13 cellular contexts compared by ENCODE assay signal in genomic region chr9:127874301-127875216, GRCh38. TPM values are rescaled to one million over a fixed set of nuclear protein-coding genes. Genes with fewer than 3 reads are reported as not detected.
DNase-seq lines count a peak whose midpoint lies in the region; ATAC-seq, FAIRE-seq and TF ChIP-seq lines count a peak whose summit lies in the region.
"Had no signal": no experiment of that assay in that cellular context is flagged by ENCODE, and none has a peak within 500 bp of the region (broad histone marks: within the 10 kb centered on the region; RNA-seq: fewer than 3 reads in every experiment).

No MANE protein-coding gene starts in this region.

- H2BK15ac ChIP-seq in H1 (ENCODE audit: low read length) (no peak overlapping the region), mesenchymal stem cell (ENCODE audit: low read depth, poor library complexity, severe bottlenecking) (no peak overlapping the region)

- intact Hi-C loops in PC-3 (cut with micrococcal nuclease) = loop anchor here (5.0 kb wide), 1 partner anchor 43 kb away; the partner anchor contains the start of gene ST6GALNAC4

- TF ChIP-seq CTCF in PC-3 (conservative IDR thresholded peaks at IDR 0.05; ENCODE audit: low read depth, low read length) (no peak), H1 (IDR thresholded peaks at IDR 0.05; ENCODE audit: control extremely low read depth in 1 of 3, insufficient read depth in 1 of 3, low read depth in 1 of 3, low read length in 3 of 3) (no peak)

- CTCF ChIA-PET in PC-3 (lab: Charles Lee) = no interaction called here
- CTCF ChIA-PET in H1 (lab: Charles Lee; ENCODE audit: partially characterized antibody) = interaction anchor here (0.6 to 9.2 kb wide), 14 partner anchors 8 to 77 kb away, joined by 3 to 116 read pairs (median 4); partner anchors contain the start of genes ENG, ST6GALNAC4 and ST6GALNAC6

- H3K4me1 ChIP-seq in PC-3 (ENCODE audit: insufficient read depth, low read length) (peaks cover 17% of the 10 kb centered on the region), H1 (replicated peaks in 1 of 4; ENCODE audit: control insufficient read depth in 3 of 4, insufficient read depth in 4 of 4, low read length in 3 of 4) (peaks cover 0 to 10% (median 7%) of the 10 kb centered on the region in 4 experiments; a peak in 6 of 7 replicates), mesenchymal stem cell (ENCODE audit: control insufficient read depth, insufficient read depth, low read depth, low read length) (peaks cover 45% of the 10 kb centered on the region)

- BruUV-seq in PC-3 (replicated peaks; lab: Mats Ljungman, UMichigan) = no TSS peak

- H2BK12ac ChIP-seq in H1 (ENCODE audit: low read depth, low read length) = no peak overlapping the region
- peak overlapping the region; percentile 79 to 82 for H2BK12ac ChIP-seq in mesenchymal stem cell (ENCODE audit: low read length in 2 of 2)

- H3K4me3 ChIP-seq in PC-3 (ENCODE audit: low read length) = no peak overlapping the region
- no peak overlapping the region for H3K4me3 ChIP-seq in H1 (ENCODE audit: extremely low read depth in 1 of 4, insufficient read depth in 2 of 4, low read depth in 3 of 4, low read length in 4 of 4)
- peak overlapping the region in 1 of 2 experiments; percentile 75 for H3K4me3 ChIP-seq in mesenchymal stem cell (ENCODE audit: insufficient read depth in 1 of 2, low read depth in 1 of 2, low read length in 2 of 2)
- H3K4me3 ChIP-seq: prostate gland had no signal

- no peaks in the 10 kb centered on the region for H4K20me1 ChIP-seq in PC-3 (ENCODE audit: low read length)
- peaks cover 0 to 4% of the 10 kb centered on the region in 2 experiments for H4K20me1 ChIP-seq in H1 (replicated peaks in 1 of 2; ENCODE audit: control insufficient read depth in 1 of 2, insufficient read depth in 2 of 2, low read length in 2 of 2)

- H3K18ac ChIP-seq in H1 (ENCODE audit: extremely low read depth, low read length) (no peak overlapping the region), mesenchymal stem cell (ENCODE audit: low read depth in 1 of 2, low read length in 2 of 2) (peak overlapping the region in 1 of 2 experiments; percentile 95)

- H3K9me3 ChIP-seq in PC-3 (ENCODE audit: low read length) (no peaks in the 10 kb centered on the region), H1 (ENCODE audit: insufficient read depth in 2 of 2, low read depth in 1 of 2, low read length in 1 of 2) (no peaks in the 10 kb centered on the region), mesenchymal stem cell (ENCODE audit: control insufficient read depth, low read length) (no peaks in the 10 kb centered on the region)
- H3K9me3 ChIP-seq: prostate gland had no signal

- H2BK20ac ChIP-seq in H1 (ENCODE audit: low read length) = no peak overlapping the region

- H4K91ac ChIP-seq in H1 (replicated peaks; ENCODE audit: insufficient read length, low read length) (peak overlapping the region; percentile 40), mesenchymal stem cell (ENCODE audit: low read length) (peak overlapping the region; percentile 79)

- H3K4ac ChIP-seq in H1 (replicated peaks; ENCODE audit: insufficient read length, low read depth, low read length) = no peak overlapping the region
- peak overlapping the region in 1 of 2 experiments; percentile 66 for H3K4ac ChIP-seq in mesenchymal stem cell (ENCODE audit: low read depth in 1 of 2, low read length in 2 of 2)

- H3K27me3 ChIP-seq in PC-3 (ENCODE audit: low read length) = no peaks in the 10 kb centered on the region
- no peaks in the 10 kb centered on the region for H3K27me3 ChIP-seq in H1 (replicated peaks in 1 of 4; ENCODE audit: control insufficient read depth in 3 of 4, extremely low read depth in 1 of 4, insufficient read depth in 3 of 4, low read length in 3 of 4)
- H3K27me3 ChIP-seq in mesenchymal stem cell (ENCODE audit: control insufficient read depth in 1 of 2, insufficient read depth in 1 of 2, low read length in 2 of 2) = no peaks in the 10 kb centered on the region

- H2BK5ac ChIP-seq in H1 (ENCODE audit: low read depth, low read length) = no peak overlapping the region
- no peak overlapping the region for H2BK5ac ChIP-seq in mesenchymal stem cell (ENCODE audit: low read depth, low read length, poor library complexity, severe bottlenecking)

- H2AFZ ChIP-seq in PC-3 (ENCODE audit: low read length) = no peak overlapping the region
- no peak overlapping the region for H2AFZ ChIP-seq in H1 (ENCODE audit: low read length)
- H2AFZ ChIP-seq in mesenchymal stem cell (ENCODE audit: low read depth, low read length) = no peak overlapping the region

- no peaks in the 10 kb centered on the region for H3F3A ChIP-seq in PC-3 (ENCODE audit: low read length, unreplicated experiment)

- no peak overlapping the region for H4K8ac ChIP-seq in H1 (ENCODE audit: extremely low read depth, insufficient read depth, low read length)
- peak overlapping the region; percentile 50 for H4K8ac ChIP-seq in mesenchymal stem cell (ENCODE audit: low read length)

- H3K79me1 ChIP-seq in H1 (ENCODE audit: low read depth, low read length) (no peaks in the 10 kb centered on the region), mesenchymal stem cell (replicated peaks; ENCODE audit: low read length, poor library complexity, severe bottlenecking) (peaks cover 19% of the 10 kb centered on the region)

- no peak overlapping the region for H3K14ac ChIP-seq in H1 (ENCODE audit: insufficient read length)
- H3K14ac ChIP-seq in mesenchymal stem cell (ENCODE audit: low read length in 2 of 2) = no peak overlapping the region

- WGBS in H1 (ENCODE audit: extremely low coverage in 1 of 2, insufficient coverage in 1 of 2, insufficient read length in 1 of 2, insufficient replicate concordance in 2 of 2, low coverage in 1 of 2, low lambda C conversion rate in 2 of 2, missing lambda C conversion rate in 1 of 2), 2 experiments = 88% methylated on average over 17 of the region's 19 CpGs; no CpG with 5 or more reads in 1 of the 2 experiments
- 97% methylated on average over 16 of the region's 19 CpGs for WGBS in mesenchymal stem cell

- TF ChIP-seq POLR2A in H1 (IDR thresholded peaks at IDR 0.05; ENCODE audit: control extremely low read depth in 1 of 2, low read depth in 2 of 2, low read length in 2 of 2) = no peak

- DNase-seq in PC-3 (peak; percentile 47), H1 (ENCODE audit: low read depth in 1 of 2, low spot score in 2 of 2) (no peak), mesenchymal stem cell (no peak), substantia nigra (lab: John Stamatoyannopoulos, UW) (peak in 30 of 49 donors; percentile 8 to 67 (median 42)), hepatic stellate cell (ENCODE audit: low spot score) (no peak), NCI-H446 treated with DMSO at 0.1 percent for 48 hours (lab: John Stamatoyannopoulos, UW) (no peak)
- no peak for DNase-seq in stimulated activated CD4-positive, alpha-beta T cell treated with anti-CD3 and anti-CD28 coated beads, Interleukin-2, amount 100 ng/mL, for 24 hours
- no peak for DNase-seq in activated CD4-positive, alpha-beta T cell treated with anti-CD3 and anti-CD28 coated beads for 1 hour
- DNase-seq: activated CD4-positive, CD25-positive, alpha-beta regulatory T cell treated with anti-CD3 and anti-CD28 coated beads, Interleukin-2, amount 50 U/mL, for 72 hours; activated effector memory CD4-positive, alpha-beta T cell treated with Interleukin-2 at 50 U/mL for 16 hours; CD8-positive, alpha-beta memory T cell; NCI-H1436 treated with DMSO at 0.1 percent for 48 hours had no signal

- peaks cover 7% of the 10 kb centered on the region; the same call in 1 of the 2 replicates for H3K23me2 ChIP-seq in H1 (ENCODE audit: low read depth, low read length)

- no peaks in the 10 kb centered on the region for H3K36me3 ChIP-seq in PC-3 (ENCODE audit: low read depth, low read length)
- no peaks in the 10 kb centered on the region for H3K36me3 ChIP-seq in H1 (ENCODE audit: control insufficient read depth in 2 of 4, insufficient read depth in 4 of 4, low read length in 3 of 4)
- peaks cover 41 to 44% of the 10 kb centered on the region in 2 experiments for H3K36me3 ChIP-seq in mesenchymal stem cell (ENCODE audit: control insufficient read depth in 1 of 2, insufficient read depth in 2 of 2, low read depth in 1 of 2, low read length in 2 of 2)
- H3K36me3 ChIP-seq: prostate gland had no signal

- ATAC-seq in PC-3 = peak; percentile 56

- H3K9ac ChIP-seq in PC-3 (ENCODE audit: low read length) (no peak overlapping the region), H1 (replicated peaks in 1 of 4; ENCODE audit: extremely low read depth in 1 of 4, low read depth in 3 of 4, low read length in 3 of 4) (no peak overlapping the region), mesenchymal stem cell (ENCODE audit: low read length) (peak overlapping the region; percentile 77)

- H3K27ac ChIP-seq in PC-3 (ENCODE audit: low read length) = peak overlapping the region; percentile 28
- no peak overlapping the region for H3K27ac ChIP-seq in H1 (ENCODE audit: low read depth, low read length)
- H3K27ac ChIP-seq in mesenchymal stem cell (ENCODE audit: low read length, poor library complexity, severe bottlenecking) = no peak overlapping the region
- peak overlapping the region; percentile 46 for H3K27ac ChIP-seq in substantia nigra (ENCODE audit: low read depth, low read length, poor library complexity, severe bottlenecking)
- H3K27ac ChIP-seq: prostate gland had no signal

- no peak overlapping the region for H3K23ac ChIP-seq in H1 (ENCODE audit: insufficient read length)
- H3K23ac ChIP-seq in mesenchymal stem cell (ENCODE audit: low read length in 2 of 2) = peak overlapping the region in 1 of 2 experiments; percentile 46

- H3K56ac ChIP-seq in H1 (replicated peaks; ENCODE audit: insufficient read length, low read depth, low read length) = no peak overlapping the region

- no peak for TF ChIP-seq EP300 in H1 (IDR thresholded peaks at IDR 0.05; ENCODE audit: borderline replicate concordance in 1 of 2, low read depth in 2 of 2, low read length in 2 of 2)

- H4K5ac ChIP-seq in H1 (ENCODE audit: insufficient read length, low read depth, low read length) = no peak overlapping the region

- peaks cover 16% of the 10 kb centered on the region for H3K79me2 ChIP-seq in PC-3 (ENCODE audit: low read length)
- no peaks in the 10 kb centered on the region for H3K79me2 ChIP-seq in H1 (ENCODE audit: control insufficient read depth in 1 of 2, insufficient read depth in 2 of 2, low read length in 2 of 2)

- POLR2A ChIA-PET in PC-3 (lab: Charles Lee; ENCODE audit: unreplicated experiment) = no interaction called here
- POLR2A ChIA-PET in H1 (lab: Charles Lee; ENCODE audit: partially characterized antibody) = interaction anchor here (0.7 to 2.8 kb wide), 5 partner anchors 10 to 119 kb away, joined by 3 to 11 read pairs (median 5); partner anchors contain the start of gene ENG

- no peak for FAIRE-seq in H1 (lab: Jason Lieb, UNC)

- no peaks in the 10 kb centered on the region for H3K9me2 ChIP-seq in PC-3 (replicated peaks; ENCODE audit: low read length)

- H2AK5ac ChIP-seq in H1 (ENCODE audit: low read depth, low read length) (no peak overlapping the region), mesenchymal stem cell (ENCODE audit: low read length, severe bottlenecking) (no peak overlapping the region)

- TF ChIP-seq RAD21 in H1 (IDR thresholded peaks at IDR 0.05 in 1 of 2, conservative IDR thresholded peaks at IDR 0.05 in 1 of 2; ENCODE audit: low read depth in 2 of 2, low read length in 2 of 2) = no peak

- peak overlapping the region; percentile 67 for H3K4me2 ChIP-seq in PC-3 (ENCODE audit: low read length)
- H3K4me2 ChIP-seq in H1 (ENCODE audit: insufficient read depth in 1 of 2, low read depth in 2 of 2, low read length in 2 of 2) = no peak overlapping the region
- no peak overlapping the region for H3K4me2 ChIP-seq in mesenchymal stem cell (ENCODE audit: low read length, poor library complexity, severe bottlenecking)

- H2BK120ac ChIP-seq in H1 (replicated peaks; ENCODE audit: low read depth, low read length) (no peak overlapping the region), mesenchymal stem cell (ENCODE audit: low read depth, low read length) (peak overlapping the region; percentile 19)

RNA-seq across cellular contexts. Expression of gene AK1, which starts 2.9 kb away (rescaled TPM):
- 79.1 and 105 TPM in 2 replicates for total RNA-seq in PC-3 (2014; rRNA removed)
- 35.9 and 37.9 TPM in 2 replicates for total RNA-seq in H1 (2021; fragmentation: NEBNext Ultra II Directional; extraction: Animal tissue kit (Norgen Biotek cat#: 25700))
- 39.2 and 44.1 TPM in 2 replicates for polyA plus RNA-seq in H1 (2011; rRNA removed)
- polyA plus RNA-seq in H1 (2011; cell fraction: cytosol; rRNA removed) = 45.5 TPM
- polyA plus RNA-seq in H1 (2011; cell fraction: nucleus; rRNA removed) = 32.0 TPM
- 32.5 to 48.8 TPM (median 43.2 TPM) in 4 replicates for polyA plus RNA-seq in H1 (2012, experiment 1 of 2)
- 31.3 TPM for polyA plus RNA-seq in H1 (2012, experiment 2 of 2)
- 26.6 TPM for polyA plus RNA-seq in H1 (2013, experiment 1 of 2)
- 24.9 TPM for polyA plus RNA-seq in H1 (2013, experiment 2 of 2)
- polyA minus RNA-seq in H1 (2011; rRNA and poly(A)+ RNA removed) = 9.5 and 12.8 TPM in 2 replicates
- polyA minus RNA-seq in H1 (2011; cell fraction: cytosol; rRNA and poly(A)+ RNA removed) = 2.6 TPM
- 6.3 TPM for polyA minus RNA-seq in H1 (2011; cell fraction: nucleus; rRNA and poly(A)+ RNA removed)
- polyA plus RNA-seq in mesenchymal stem cell (2013, experiment 1 of 2) = 127 TPM
- polyA plus RNA-seq in mesenchymal stem cell (2013, experiment 2 of 2) = 132 TPM

RNA-seq across cellular contexts. Expression of gene ENG, which starts 20.1 kb away (rescaled TPM):
- total RNA-seq in PC-3 (2014; rRNA removed) = 1.1 and 1.2 TPM in 2 replicates
- 4.2 and 4.4 TPM in 2 replicates for total RNA-seq in H1 (2021; fragmentation: NEBNext Ultra II Directional; extraction: Animal tissue kit (Norgen Biotek cat#: 25700))
- polyA plus RNA-seq in H1 (2011; rRNA removed) = 1.8 and 3.2 TPM in 2 replicates
- 1.1 TPM for polyA plus RNA-seq in H1 (2011; cell fraction: cytosol; rRNA removed)
- 2.7 TPM for polyA plus RNA-seq in H1 (2011; cell fraction: nucleus; rRNA removed)
- 3.7 to 5.2 TPM (median 4.0 TPM) in 4 replicates for polyA plus RNA-seq in H1 (2012, experiment 1 of 2)
- 2.6 TPM for polyA plus RNA-seq in H1 (2012, experiment 2 of 2)
- polyA plus RNA-seq in H1 (2013, experiment 1 of 2) = 6.7 TPM
- polyA plus RNA-seq in H1 (2013, experiment 2 of 2) = 7.6 TPM
- polyA minus RNA-seq in H1 (2011; rRNA and poly(A)+ RNA removed) = 1.4 and 2.4 TPM in 2 replicates
- polyA minus RNA-seq in H1 (2011; cell fraction: cytosol; rRNA and poly(A)+ RNA removed) = 2.3 TPM
- 2.5 TPM for polyA minus RNA-seq in H1 (2011; cell fraction: nucleus; rRNA and poly(A)+ RNA removed)
- 287 TPM for polyA plus RNA-seq in mesenchymal stem cell (2013, experiment 1 of 2)
- 284 TPM for polyA plus RNA-seq in mesenchymal stem cell (2013, experiment 2 of 2)

RNA-seq across cellular contexts. Expression of gene ST6GALNAC6, which starts 24.8 kb away (rescaled TPM):
- total RNA-seq in PC-3 (2014; rRNA removed) = 8.5 and 14.5 TPM in 2 replicates
- total RNA-seq in H1 (2021; fragmentation: NEBNext Ultra II Directional; extraction: Animal tissue kit (Norgen Biotek cat#: 25700)) = 37.7 and 43.7 TPM in 2 replicates
- 64.4 and 72.9 TPM in 2 replicates for polyA plus RNA-seq in H1 (2011; rRNA removed)
- polyA plus RNA-seq in H1 (2011; cell fraction: cytosol; rRNA removed) = 60.4 TPM
- polyA plus RNA-seq in H1 (2011; cell fraction: nucleus; rRNA removed) = 54.5 TPM
- 22.5 to 37.7 TPM (median 31.4 TPM) in 4 replicates for polyA plus RNA-seq in H1 (2012, experiment 1 of 2)
- polyA plus RNA-seq in H1 (2012, experiment 2 of 2) = 33.2 TPM
- polyA plus RNA-seq in H1 (2013, experiment 1 of 2) = 27.2 TPM
- 27.7 TPM for polyA plus RNA-seq in H1 (2013, experiment 2 of 2)
- polyA minus RNA-seq in H1 (2011; rRNA and poly(A)+ RNA removed) = 40.3 and 44.6 TPM in 2 replicates
- 18.6 TPM for polyA minus RNA-seq in H1 (2011; cell fraction: cytosol; rRNA and poly(A)+ RNA removed)
- polyA minus RNA-seq in H1 (2011; cell fraction: nucleus; rRNA and poly(A)+ RNA removed) = 23.3 TPM
- polyA plus RNA-seq in mesenchymal stem cell (2013, experiment 1 of 2) = 45.2 TPM
- 45.9 TPM for polyA plus RNA-seq in mesenchymal stem cell (2013, experiment 2 of 2)

RNA-seq across cellular contexts. Expression of gene ST6GALNAC4, which starts 42.3 kb away (rescaled TPM):
- total RNA-seq in PC-3 (2014; rRNA removed) = 26.9 and 27.8 TPM in 2 replicates
- total RNA-seq in H1 (2021; fragmentation: NEBNext Ultra II Directional; extraction: Animal tissue kit (Norgen Biotek cat#: 25700)) = 21.8 and 27.0 TPM in 2 replicates
- polyA plus RNA-seq in H1 (2011; rRNA removed) = 34.1 and 49.5 TPM in 2 replicates
- 27.6 TPM for polyA plus RNA-seq in H1 (2011; cell fraction: cytosol; rRNA removed)
- polyA plus RNA-seq in H1 (2011; cell fraction: nucleus; rRNA removed) = 38.3 TPM
- 11.6 to 21.8 TPM (median 18.9 TPM) in 4 replicates for polyA plus RNA-seq in H1 (2012, experiment 1 of 2)
- 18.6 TPM for polyA plus RNA-seq in H1 (2012, experiment 2 of 2)
- 26.2 TPM for polyA plus RNA-seq in H1 (2013, experiment 1 of 2)
- 25.6 TPM for polyA plus RNA-seq in H1 (2013, experiment 2 of 2)
- polyA minus RNA-seq in H1 (2011; rRNA and poly(A)+ RNA removed) = 16.4 and 19.0 TPM in 2 replicates
- polyA minus RNA-seq in H1 (2011; cell fraction: cytosol; rRNA and poly(A)+ RNA removed) = 32.7 TPM
- polyA minus RNA-seq in H1 (2011; cell fraction: nucleus; rRNA and poly(A)+ RNA removed) = 24.5 TPM
- 32.1 TPM for polyA plus RNA-seq in mesenchymal stem cell (2013, experiment 1 of 2)
- polyA plus RNA-seq in mesenchymal stem cell (2013, experiment 2 of 2) = 29.4 TPM

RNA-seq across cellular contexts. Expression of gene PIP5KL1, which starts 56.0 kb away (rescaled TPM):
- total RNA-seq in PC-3 (2014; rRNA removed) = 5.1 and 5.4 TPM in 2 replicates
- total RNA-seq in H1 (2021; fragmentation: NEBNext Ultra II Directional; extraction: Animal tissue kit (Norgen Biotek cat#: 25700)) = 12.2 and 13.4 TPM in 2 replicates
- 15.4 and 27.4 TPM in 2 replicates for polyA plus RNA-seq in H1 (2011; rRNA removed)
- 15.3 TPM for polyA plus RNA-seq in H1 (2011; cell fraction: cytosol; rRNA removed)
- polyA plus RNA-seq in H1 (2011; cell fraction: nucleus; rRNA removed) = 42.3 TPM
- polyA plus RNA-seq in H1 (2012, experiment 1 of 2) = 11.0 to 14.5 TPM (median 13.0 TPM) in 4 replicates
- 10.5 TPM for polyA plus RNA-seq in H1 (2012, experiment 2 of 2)
- polyA plus RNA-seq in H1 (2013, experiment 1 of 2) = 12.9 TPM
- 11.8 TPM for polyA plus RNA-seq in H1 (2013, experiment 2 of 2)
- polyA minus RNA-seq in H1 (2011; rRNA and poly(A)+ RNA removed) = 1.8 and 4.1 TPM in 2 replicates
- polyA minus RNA-seq in H1 (2011; cell fraction: cytosol; rRNA and poly(A)+ RNA removed) = 16.4 TPM
- polyA minus RNA-seq in H1 (2011; cell fraction: nucleus; rRNA and poly(A)+ RNA removed) = 10.7 TPM
- 2.0 TPM for polyA plus RNA-seq in mesenchymal stem cell (2013, experiment 1 of 2)
- 1.8 TPM for polyA plus RNA-seq in mesenchymal stem cell (2013, experiment 2 of 2)

Comparison
In these comparisons a context has a peak if more than half of its experiments do, and no peak if none do; other contexts are left out.
1. DNase-seq: peak in PC-3 (single experiment) and substantia nigra (30 of 49); none in H1 (0 of 2), mesenchymal stem cell (single experiment), stimulated activated CD4-positive, alpha-beta T cell treated with anti-CD3 and anti-CD28 coated beads, Interleukin-2, amount 100 ng/mL, for 24 hours (0 of 2), hepatic stellate cell (single experiment), NCI-H446 treated with DMSO at 0.1 percent for 48 hours (single experiment) and activated CD4-positive, alpha-beta T cell treated with anti-CD3 and anti-CD28 coated beads for 1 hour (single experiment).
2. H3K27ac ChIP-seq: peak in PC-3 (single experiment) and substantia nigra (single experiment); none in H1 (single experiment) and mesenchymal stem cell (single experiment).